22 cellular contexts compared by ENCODE assay signal in genomic region chr10:120946497-120946896, GRCh38.
A peak's percentile ranks its signal among the peaks of the same experiment; 100 is the strongest.
DNase-seq lines count a peak whose midpoint lies in the region; ATAC-seq and TF ChIP-seq lines count a peak whose summit lies in the region.
"Had no signal": no experiment of that assay in that cellular context is flagged by ENCODE, and none has a peak within 500 bp of the region (broad histone marks: within the 10 kb centered on the region; RNA-seq: fewer than 3 reads in every experiment).

No MANE protein-coding gene starts in this region.

- H3K9me3 ChIP-seq in esophagus squamous epithelium (no peaks in the 10 kb centered on the region), psoas muscle (no peaks in the 10 kb centered on the region)
- H3K9me3 ChIP-seq: left ventricle myocardium inferior, neutrophil, thoracic aorta had no signal

- no peaks in the 10 kb centered on the region for H3K36me3 Mint-ChIP-seq in nephron (ENCODE audit: low read depth)

- no peak for TF ChIP-seq CTCF in esophagus squamous epithelium (IDR thresholded peaks at IDR 0.05)
- no peak for TF ChIP-seq CTCF in nephron (IDR thresholded peaks at IDR 0.05; ENCODE audit: unreplicated experiment in 3 of 3)
- no peak for TF ChIP-seq CTCF in psoas muscle (IDR thresholded peaks at IDR 0.05)

- H3K36me3 ChIP-seq in esophagus squamous epithelium: no peaks in the 10 kb centered on the region
- no peaks in the 10 kb centered on the region for H3K36me3 ChIP-seq in urinary bladder (ENCODE audit: insufficient read depth)
- no peaks in the 10 kb centered on the region for H3K36me3 ChIP-seq in psoas muscle (ENCODE audit: insufficient read depth in 1 of 2, low read depth in 1 of 2)
- H3K36me3 ChIP-seq: cardiac muscle cell, left ventricle myocardium inferior, neutrophil, thoracic aorta had no signal

- no peak for ATAC-seq in GM21367 (IDR thresholded peaks at IDR 0.05; ENCODE audit: unreplicated experiment)
- ATAC-seq in psoas muscle: no peak
- ATAC-seq: Panc1, T-helper 17 cell had no signal

- H3K27ac Mint-ChIP-seq in nephron: peak overlapping the region; percentile 1 to 36 (median 16)
- H3K27ac Mint-ChIP-seq: activated CD4-positive, alpha-beta T cell treated with anti-CD3 and anti-CD28 coated beads, Interleukin-2, amount 10 ng/mL, durations not matched to agents 7 days and 5 days; T-helper 17 cell had no signal

- H3K4me3 ChIP-seq in esophagus squamous epithelium: peak overlapping the region in 1 of 4 donors; percentile 15
- no peak overlapping the region for H3K4me3 ChIP-seq in urinary bladder (ENCODE audit: low read depth, low read length)
- no peak overlapping the region for H3K4me3 ChIP-seq in psoas muscle
- H3K4me3 ChIP-seq: cardiac muscle cell, left ventricle myocardium inferior, thoracic aorta had no signal

- H3K4me1 ChIP-seq in esophagus squamous epithelium (peaks cover 3 to 53% (median 32%) of the 10 kb centered on the region in 3 donors), urinary bladder (ENCODE audit: insufficient read depth) (no peaks in the 10 kb centered on the region), psoas muscle (peaks cover 9% of the 10 kb centered on the region)

- no peak for TF ChIP-seq POLR2A in esophagus squamous epithelium (IDR thresholded peaks at IDR 0.05)

- peak overlapping the region; percentile 95 for H3K27ac ChIP-seq in angular gyrus (ENCODE audit: low read depth, low read length)
- H3K27ac ChIP-seq in esophagus squamous epithelium: peak overlapping the region; percentile 67 to 89 (median 76)
- H3K27ac ChIP-seq in urinary bladder (ENCODE audit: low read depth): peak overlapping the region; percentile 27
- no peak overlapping the region for H3K27ac ChIP-seq in psoas muscle
- H3K27ac ChIP-seq: cardiac muscle cell, left ventricle myocardium inferior, neutrophil, thoracic aorta had no signal

- WGBS in esophagus squamous epithelium, 2 donors: 56 to 61% methylated on average over 4 to 7 of the region's 7 CpGs
- WGBS in urinary bladder: 72% methylated on average over 7 of the region's 7 CpGs
- WGBS in psoas muscle, 3 donors: 80 to 87% (median 82%) methylated on average over 7 of the region's 7 CpGs

- H3K4me3 Mint-ChIP-seq in nephron: no peak overlapping the region
- H3K4me3 Mint-ChIP-seq: activated CD4-positive, alpha-beta T cell treated with anti-CD3 and anti-CD28 coated beads, Interleukin-2, amount 10 ng/mL, durations not matched to agents 7 days and 5 days; T-helper 17 cell had no signal

- H3K27me3 ChIP-seq in esophagus squamous epithelium: peaks cover 0 to 27% (median 0%) of the 10 kb centered on the region in 4 donors
- H3K27me3 ChIP-seq in psoas muscle (ENCODE audit: insufficient read depth in 3 of 3, low read length in 2 of 3): peaks cover 0 to 26% (median 5%) of the 10 kb centered on the region in 3 donors

- DNase-seq in esophagus squamous epithelium (lab: John Stamatoyannopoulos, UW): no peak
- no peak for DNase-seq in OCI-M2 (lab: John Stamatoyannopoulos, UW; ENCODE audit: unreplicated experiment)
- DNase-seq in psoas muscle: no peak
- DNase-seq: activated CD4-positive, alpha-beta T cell treated with anti-CD3 and anti-CD28 coated beads, Interleukin-2, amount 10 ng/mL, durations not matched to agents 7 days and 5 days; activated CD8-positive, alpha-beta memory T cell treated with anti-CD3 and anti-CD28 coated beads, Interleukin-2, amount 50 U/mL, for 48 hours; activated effector memory CD4-positive, alpha-beta T cell treated with anti-CD3 and anti-CD28 coated beads, Interleukin-2, amount 50 U/mL, for 16 hours; DND-41; H7; Kasumi-1; left ventricle myocardium inferior; NCI-H1092; NCI-H1930; stimulated activated CD4-positive, alpha-beta T cell treated with anti-CD3 and anti-CD28 coated beads, Interleukin-15, amount 100 ng/mL, for 24 hours; T-helper 17 cell had no signal

- H3K4me1 Mint-ChIP-seq in nephron: peaks cover 23% of the 10 kb centered on the region

- intact Hi-C loops in esophagus squamous epithelium (cut with DNase I): loop anchor here (5.0 kb wide), 1 partner anchor 661 kb away; no protein-coding TSS in a partner anchor
- intact Hi-C loops in psoas muscle (cut with DNase I): loop anchor here (5.0 to 10.0 kb wide), 3 partner anchors 661 to 958 kb away; no protein-coding TSS in a partner anchor

- peaks cover 51% of the 10 kb centered on the region for H3K27me3 Mint-ChIP-seq in nephron (ENCODE audit: low read depth)

- H3K9me3 Mint-ChIP-seq in nephron: peaks cover 6% of the 10 kb centered on the region
- H3K9me3 Mint-ChIP-seq: activated CD4-positive, alpha-beta T cell treated with anti-CD3 and anti-CD28 coated beads, Interleukin-2, amount 10 ng/mL, durations not matched to agents 7 days and 5 days had no signal
